In genomic region chr10:43410345-43410744, GRCh38 we compare ENCODE assay signal across 10 cellular contexts. TPM values are rescaled to one million over a fixed set of nuclear protein-coding genes. Genes with fewer than 3 reads are reported as not detected.
A peak's percentile ranks its signal among the peaks of the same experiment; 100 is the strongest.
DNase-seq lines count a peak whose midpoint lies in the region; ATAC-seq and TF ChIP-seq lines count a peak whose summit lies in the region.
"Had no signal": no experiment of that assay in that cellular context is flagged by ENCODE, and none has a peak within 500 bp of the region (broad histone marks: within the 10 kb centered on the region; RNA-seq: fewer than 3 reads in every experiment).

No MANE protein-coding gene starts in this region.

- peak overlapping the region; percentile 100 for H3K27ac ChIP-seq in CD4-positive, CD25-positive, alpha-beta regulatory T cell (ENCODE audit: insufficient read depth, low read length, poor library complexity, severe bottlenecking)
- H3K27ac ChIP-seq in HUES64 (ENCODE audit: low read depth, low read length) = no peak overlapping the region
- peak overlapping the region; percentile 96 to 99 for H3K27ac ChIP-seq in mucosa of rectum (ENCODE audit: low read depth in 2 of 2, low read length in 2 of 2)

- H3K4me1 Mint-ChIP-seq in CD4-positive, CD25-positive, alpha-beta regulatory T cell = peaks cover 4 to 23% (median 8%) of the 10 kb centered on the region in 4 donors

- H3K36me3 ChIP-seq in CD4-positive, CD25-positive, alpha-beta regulatory T cell (ENCODE audit: control insufficient read depth, insufficient read depth, low read length) = no peaks in the 10 kb centered on the region
- H3K36me3 ChIP-seq in HUES64 (ENCODE audit: insufficient read depth, low read length) = no peaks in the 10 kb centered on the region
- no peaks in the 10 kb centered on the region for H3K36me3 ChIP-seq in adipocyte (ENCODE audit: control insufficient read depth, insufficient read depth, low read length, severe bottlenecking)
- no peaks in the 10 kb centered on the region for H3K36me3 ChIP-seq in mucosa of rectum (ENCODE audit: control insufficient read depth in 2 of 2, insufficient read depth in 2 of 2, low read length in 2 of 2)

- 95% methylated on average over 14 of the region's 14 CpGs for WGBS in HUES64

- TF ChIP-seq CTCF in GM10266 (IDR thresholded peaks at IDR 0.05; ENCODE audit: control insufficient read depth, insufficient read depth, low read depth, missing control alignments) = no peak

- H3K4me3 ChIP-seq in CD4-positive, CD25-positive, alpha-beta regulatory T cell (ENCODE audit: low read depth, low read length) = peak overlapping the region; percentile 81
- H3K4me3 ChIP-seq in HUES64 (ENCODE audit: low read length) = no peak overlapping the region; the same call in 1 of the 2 replicates
- peak overlapping the region; percentile 94 for H3K4me3 ChIP-seq in adipocyte (ENCODE audit: low read length)
- H3K4me3 ChIP-seq in mucosa of rectum (ENCODE audit: low read length in 2 of 2) = peak overlapping the region in 1 of 2 donors; percentile 90

- no peak for ATAC-seq in CD4-positive, CD25-positive, alpha-beta regulatory T cell (ENCODE audit: low read depth in 2 of 2)
- ATAC-seq in HG03521 (IDR thresholded peaks at IDR 0.05; ENCODE audit: unreplicated experiment) = no peak
- ATAC-seq: psoas muscle had no signal

- H3K27me3 ChIP-seq in CD4-positive, CD25-positive, alpha-beta regulatory T cell (ENCODE audit: control insufficient read depth, insufficient read depth, low read length) = no peaks in the 10 kb centered on the region
- H3K27me3 ChIP-seq in HUES64 (ENCODE audit: insufficient read depth, low read length) (no peaks in the 10 kb centered on the region), adipocyte (replicated peaks; ENCODE audit: control insufficient read depth, insufficient read depth, low read length) (no peaks in the 10 kb centered on the region), mucosa of rectum (ENCODE audit: control insufficient read depth in 2 of 2, insufficient read depth in 2 of 2, low read length in 2 of 2) (no peaks in the 10 kb centered on the region)

- peak overlapping the region; percentile 97 to 99 (median 97) for H3K27ac Mint-ChIP-seq in CD4-positive, CD25-positive, alpha-beta regulatory T cell

- peak overlapping the region; percentile 91; the same call in 1 of the 2 replicates for H3K9ac ChIP-seq in HUES64 (ENCODE audit: low read depth, low read length)
- H3K9ac ChIP-seq in adipocyte (ENCODE audit: low read length) = peak overlapping the region; percentile 95
- H3K9ac ChIP-seq in mucosa of rectum (ENCODE audit: low read depth in 1 of 2, low read length in 2 of 2) = peak overlapping the region in 1 of 2 donors; percentile 96

- H3K36me3 Mint-ChIP-seq in CD4-positive, CD25-positive, alpha-beta regulatory T cell = no peaks in the 10 kb centered on the region

- peaks cover 26% of the 10 kb centered on the region for H3K4me1 ChIP-seq in CD4-positive, CD25-positive, alpha-beta regulatory T cell (ENCODE audit: control insufficient read depth, insufficient read depth, low read length, poor library complexity, severe bottlenecking)
- H3K4me1 ChIP-seq in HUES64 (ENCODE audit: insufficient read depth, low read length) (peaks cover 7% of the 10 kb centered on the region), adipocyte (ENCODE audit: control insufficient read depth, insufficient read depth, low read length) (peaks cover 15% of the 10 kb centered on the region), mucosa of rectum (ENCODE audit: control insufficient read depth in 2 of 2, insufficient read depth in 2 of 2, low read length in 2 of 2) (peaks cover 13% of the 10 kb centered on the region in 2 donors)

- peaks cover 4% of the 10 kb centered on the region for H3K27me3 Mint-ChIP-seq in CD4-positive, CD25-positive, alpha-beta regulatory T cell

- no peak for DNase-seq in CD4-positive, CD25-positive, alpha-beta regulatory T cell
- DNase-seq in adipocyte (ENCODE audit: low read depth) (no peak), GM10266 (ENCODE audit: extremely low spot score) (no peak), midbrain (lab: John Stamatoyannopoulos, UW) (no peak), NCI-H1048 (lab: John Stamatoyannopoulos, UW) (no peak)
- DNase-seq: KG1 had no signal

- H3K9me3 ChIP-seq in CD4-positive, CD25-positive, alpha-beta regulatory T cell (ENCODE audit: control insufficient read depth in 2 of 2, low read length in 2 of 2) = no peaks in the 10 kb centered on the region
- H3K9me3 ChIP-seq in HUES64 (ENCODE audit: insufficient read depth, low read depth, low read length) (no peaks in the 10 kb centered on the region), adipocyte (ENCODE audit: control insufficient read depth, low read length) (no peaks in the 10 kb centered on the region), mucosa of rectum (ENCODE audit: control insufficient read depth in 2 of 2, low read length in 2 of 2) (no peaks in the 10 kb centered on the region)
- H3K9me3 ChIP-seq: psoas muscle had no signal

- peak overlapping the region; percentile 97 to 100 (median 99) for H3K4me3 Mint-ChIP-seq in CD4-positive, CD25-positive, alpha-beta regulatory T cell

- H3K9me3 Mint-ChIP-seq in CD4-positive, CD25-positive, alpha-beta regulatory T cell = no peaks in the 10 kb centered on the region

RNA-seq across cellular contexts. Expression of gene HNRNPF, which starts 1.4 kb away (rescaled TPM):
- 143 TPM for total RNA-seq in CD4-positive, CD25-positive, alpha-beta regulatory T cell
- polyA plus RNA-seq in CD4-positive, CD25-positive, alpha-beta regulatory T cell = 100 to 1,000 TPM; 293 to 350 (median 323) TPM
- 295 TPM for polyA plus RNA-seq in HUES64 (2013, experiment 1 of 2)
- polyA plus RNA-seq in HUES64 (2013, experiment 2 of 2) = 272 TPM

RNA-seq across cellular contexts. Expression of gene ZNF487, which starts 26.6 kb away (rescaled TPM):
- 6.2 TPM for total RNA-seq in CD4-positive, CD25-positive, alpha-beta regulatory T cell
- polyA plus RNA-seq in CD4-positive, CD25-positive, alpha-beta regulatory T cell = 1 to 10 TPM; 2.5 to 6.5 (median 4.2) TPM
- polyA plus RNA-seq in HUES64 (2013, experiment 1 of 2) = 1.7 TPM
- 2.5 TPM for polyA plus RNA-seq in HUES64 (2013, experiment 2 of 2)

RNA-seq across cellular contexts. Expression of gene FXYD4, which starts 38.9 kb away (rescaled TPM):
- total RNA-seq in CD4-positive, CD25-positive, alpha-beta regulatory T cell = not detected
- polyA plus RNA-seq in CD4-positive, CD25-positive, alpha-beta regulatory T cell = not detected
- polyA plus RNA-seq in HUES64 (2013, experiment 1 of 2) = not detected
- not detected for polyA plus RNA-seq in HUES64 (2013, experiment 2 of 2)
